ENCODE assay signal across 27 cellular contexts in genomic region chr9:13960011-13960765, GRCh38.
"Had no signal": no experiment of that assay in that cellular context is flagged by ENCODE, and none has a peak within 500 bp of the region (broad histone marks: within the 10 kb centered on the region; RNA-seq: fewer than 3 reads in every experiment).

No MANE protein-coding gene starts in this region.

- H3K27me3 ChIP-seq: pancreas, spleen, suprapubic skin, tibial artery, upper lobe of right lung had no signal

- H3K4me3 Mint-ChIP-seq: activated B cell treated with CpG ODN at 0.5 μM for 24 hours; activated CD8-positive, alpha-beta T cell treated with anti-CD3 and anti-CD28 coated beads for 36 hours; activated naive CD4-positive, alpha-beta T cell treated with anti-CD3 and anti-CD28 coated beads, Interleukin-2, amount 50 U/mL, for 24 hours; activated naive CD8-positive, alpha-beta T cell treated with anti-CD3 and anti-CD28 coated beads, Interleukin-2, amount 50 U/mL, for 24 hours; activated T-cell treated with anti-CD3 and anti-CD28 coated beads, Interleukin-2, amount 50 U/mL, for 4 hours; central memory CD8-positive, alpha-beta T cell; naive B cell; T-helper 2 cell treated with Interferon-gamma antibody and Interleukin-4, amounts not matched to agents 5 μg/mL and 100 μg/mL, for 36 hours had no signal

- ATAC-seq: activated CD8-positive, alpha-beta T cell treated with anti-CD3 and anti-CD28 coated beads for 36 hours; activated naive CD8-positive, alpha-beta T cell treated with anti-CD3 and anti-CD28 coated beads, Interleukin-2, amount 50 U/mL, for 24 hours; activated T-cell treated with anti-CD3 and anti-CD28 coated beads, Interleukin-2, amount 50 U/mL, for 4 hours; pancreas; upper lobe of right lung had no signal

- H3K4me1 Mint-ChIP-seq: activated B cell treated with CpG ODN at 0.5 μM for 24 hours; activated naive CD4-positive, alpha-beta T cell treated with anti-CD3 and anti-CD28 coated beads, Interleukin-2, amount 50 U/mL, for 24 hours; activated naive CD8-positive, alpha-beta T cell treated with anti-CD3 and anti-CD28 coated beads, Interleukin-2, amount 50 U/mL, for 24 hours; central memory CD8-positive, alpha-beta T cell; naive B cell had no signal

- H3K4me1 ChIP-seq: pancreas, prostate gland, spleen, suprapubic skin, upper lobe of right lung had no signal

- H3K27ac Mint-ChIP-seq: activated B cell treated with CpG ODN at 0.5 μM for 24 hours; activated CD8-positive, alpha-beta T cell treated with anti-CD3 and anti-CD28 coated beads for 36 hours; activated naive CD4-positive, alpha-beta T cell treated with anti-CD3 and anti-CD28 coated beads, Interleukin-2, amount 50 U/mL, for 24 hours; activated naive CD8-positive, alpha-beta T cell treated with anti-CD3 and anti-CD28 coated beads, Interleukin-2, amount 50 U/mL, for 24 hours; activated T-helper 2 cell treated with anti-CD3 and anti-CD28 coated beads, Interferon-gamma antibody, Interleukin-2, Interleukin-4, amounts not matched to agents 10 μg/mL and 5 μg/mL and 100 μg/mL, durations not matched to agents 14 hours and 24 hours and 36 hours; naive B cell; T-helper 2 cell treated with Interferon-gamma antibody and Interleukin-4, amounts not matched to agents 5 μg/mL and 100 μg/mL, for 36 hours had no signal

- FAIRE-seq: colon, endometrium, pancreas had no signal

- H3K36me3 Mint-ChIP-seq: activated naive CD4-positive, alpha-beta T cell treated with anti-CD3 and anti-CD28 coated beads, Interleukin-2, amount 50 U/mL, for 24 hours; naive B cell had no signal

- H3K27ac ChIP-seq: pancreas, prostate gland, spleen, suprapubic skin, upper lobe of right lung had no signal

- H3K4me3 ChIP-seq: pancreas, prostate gland, spleen, suprapubic skin, tibial artery, upper lobe of right lung had no signal

- H3K9me3 Mint-ChIP-seq: activated CD8-positive, alpha-beta T cell treated with anti-CD3 and anti-CD28 coated beads for 36 hours; activated naive CD4-positive, alpha-beta T cell treated with anti-CD3 and anti-CD28 coated beads, Interleukin-2, amount 50 U/mL, for 24 hours; activated naive CD8-positive, alpha-beta T cell treated with anti-CD3 and anti-CD28 coated beads, Interleukin-2, amount 50 U/mL, for 24 hours; activated T-cell treated with anti-CD3 and anti-CD28 coated beads, Interleukin-2, amount 50 U/mL, for 4 hours; activated T-helper 2 cell treated with anti-CD3 and anti-CD28 coated beads, Interferon-gamma antibody, Interleukin-2, Interleukin-4, amounts not matched to agents 10 μg/mL and 5 μg/mL and 100 μg/mL, durations not matched to agents 14 hours and 24 hours and 36 hours; central memory CD8-positive, alpha-beta T cell; naive B cell had no signal

- H3K27me3 Mint-ChIP-seq: activated B cell treated with CpG ODN at 0.5 μM for 24 hours; activated CD8-positive, alpha-beta T cell treated with anti-CD3 and anti-CD28 coated beads for 36 hours; activated naive CD4-positive, alpha-beta T cell treated with anti-CD3 and anti-CD28 coated beads, Interleukin-2, amount 50 U/mL, for 24 hours; activated naive CD8-positive, alpha-beta T cell treated with anti-CD3 and anti-CD28 coated beads, Interleukin-2, amount 50 U/mL, for 24 hours; central memory CD8-positive, alpha-beta T cell; naive B cell had no signal

- DNase-seq: activated B cell treated with CpG ODN at 0.5 μM for 24 hours; activated CD4-positive, alpha-beta T cell treated with anti-CD3 and anti-CD28 coated beads, Interleukin-2, amount 50 U/mL, for 1 hour; activated CD8-positive, alpha-beta T cell treated with anti-CD3 and anti-CD28 coated beads for 36 hours; activated naive CD8-positive, alpha-beta T cell treated with anti-CD3 and anti-CD28 coated beads, Interleukin-2, amount 50 U/mL, for 24 hours; activated T-cell treated with anti-CD3 and anti-CD28 coated beads, Interleukin-2, amount 50 U/mL, for 4 hours; amygdala; dermis blood vessel endothelial cell; effector CD4-positive, alpha-beta T cell; foreskin fibroblast; mammary epithelial cell; naive B cell; nucleus accumbens; pancreas; retina; spleen; stimulated activated naive CD4-positive, alpha-beta T cell; T-helper 1 cell; tibial artery; upper lobe of right lung had no signal

- H3K9me3 ChIP-seq: pancreas, prostate gland, spleen, suprapubic skin, tibial artery, upper lobe of right lung had no signal

- H3K36me3 ChIP-seq: pancreas, prostate gland, spleen, suprapubic skin, tibial artery, upper lobe of right lung had no signal
